9 cellular contexts compared by ENCODE assay signal in genomic region chr9:134698587-134699342, GRCh38. TPM values are rescaled to one million over a fixed set of nuclear protein-coding genes. Genes with fewer than 3 reads are reported as not detected.
DNase-seq lines count a peak whose midpoint lies in the region; ATAC-seq, FAIRE-seq and TF ChIP-seq lines count a peak whose summit lies in the region.
"Had no signal": no experiment of that assay in that cellular context is flagged by ENCODE, and none has a peak within 500 bp of the region (broad histone marks: within the 10 kb centered on the region; RNA-seq: fewer than 3 reads in every experiment).

No MANE protein-coding gene starts in this region.

- TF ChIP-seq CTCF in DND-41 (IDR thresholded peaks at IDR 0.05; ENCODE audit: borderline replicate concordance, extremely low read depth, low read length, poor library complexity, severe bottlenecking) (peak; percentile 85), breast epithelium (IDR thresholded peaks at IDR 0.05) (peak; percentile 42 to 80 (median 79)), kidney (IDR thresholded peaks at IDR 0.05; ENCODE audit: borderline replicate concordance, extremely low read depth, insufficient read depth) (peak; percentile 93)

- peak; percentile 72 for ATAC-seq in DND-41 (ENCODE audit: insufficient read depth, low read depth)
- ATAC-seq in GM21825 (IDR thresholded peaks at IDR 0.05; ENCODE audit: unreplicated experiment): no peak
- ATAC-seq in GM21723 (IDR thresholded peaks at IDR 0.05; ENCODE audit: unreplicated experiment): no peak

- H3K4me2 ChIP-seq in DND-41 (ENCODE audit: insufficient read depth, low read length): no peak overlapping the region

- no peak overlapping the region for H3K27ac ChIP-seq in DND-41 (ENCODE audit: low read length)
- H3K27ac ChIP-seq in breast epithelium: no peak overlapping the region
- no peak overlapping the region for H3K27ac ChIP-seq in kidney (ENCODE audit: low read depth in 2 of 2, low read length in 2 of 2)

- H3K4me1 ChIP-seq in DND-41 (ENCODE audit: insufficient read depth, low read length): no peaks in the 10 kb centered on the region
- no peaks in the 10 kb centered on the region for H3K4me1 ChIP-seq in breast epithelium
- no peaks in the 10 kb centered on the region for H3K4me1 ChIP-seq in kidney (ENCODE audit: control insufficient read depth in 1 of 2, insufficient read depth in 1 of 2, low read depth in 1 of 2, low read length in 2 of 2)

- FAIRE-seq in kidney (lab: Jason Lieb, UNC): no peak
- FAIRE-seq: TTC549 had no signal

- DNase-seq in DND-41 (peak; percentile 54), KG1 (lab: John Stamatoyannopoulos, UW) (peak; percentile 16), SKM-1 (lab: John Stamatoyannopoulos, UW; ENCODE audit: unreplicated experiment) (peak; percentile 47), breast epithelium (ENCODE audit: low spot score in 2 of 2) (peak; percentile 22 to 69), kidney (no peak)
- DNase-seq in stimulated activated CD4-positive, alpha-beta T cell treated with anti-CD3 and anti-CD28 coated beads, Interleukin-2, amount 100 ng/mL, for 24 hours: peak; percentile 57 to 71

- H3K9ac ChIP-seq in DND-41 (ENCODE audit: low read depth, low read length) (no peak overlapping the region), kidney (ENCODE audit: low read length in 2 of 2) (no peak overlapping the region)

- no peaks in the 10 kb centered on the region for H3K27me3 ChIP-seq in DND-41 (ENCODE audit: insufficient read depth, low read length, poor library complexity)
- no peaks in the 10 kb centered on the region for H3K27me3 ChIP-seq in breast epithelium

- H2AFZ ChIP-seq in DND-41 (ENCODE audit: low read depth, low read length): no peak overlapping the region

- no peak for TF ChIP-seq POLR2A in breast epithelium (IDR thresholded peaks at IDR 0.05)

- intact Hi-C loops in breast epithelium (cut with DNase I; ENCODE audit: low total_unique reads): loop anchor here (2.0 kb wide), 1 partner anchor 46 kb away; no protein-coding TSS in a partner anchor
- intact Hi-C loops in kidney (cut with DNase I): no loop called here

- no peak overlapping the region for H3K4me3 ChIP-seq in DND-41 (ENCODE audit: low read depth in 1 of 2, low read length in 2 of 2)
- H3K4me3 ChIP-seq in breast epithelium: no peak overlapping the region
- no peak overlapping the region for H3K4me3 ChIP-seq in kidney (ENCODE audit: low read length in 2 of 2)

- no peaks in the 10 kb centered on the region for H3K9me3 ChIP-seq in DND-41 (ENCODE audit: insufficient read depth, low read length, severe bottlenecking)
- no peaks in the 10 kb centered on the region for H3K9me3 ChIP-seq in breast epithelium
- no peaks in the 10 kb centered on the region for H3K9me3 ChIP-seq in kidney (ENCODE audit: control insufficient read depth in 1 of 2, low read length in 2 of 2)

- no peaks in the 10 kb centered on the region for H3K36me3 ChIP-seq in DND-41 (ENCODE audit: insufficient read depth, low read length)
- H3K36me3 ChIP-seq in breast epithelium: no peaks in the 10 kb centered on the region
- H3K36me3 ChIP-seq in kidney (ENCODE audit: control insufficient read depth in 1 of 2, insufficient read depth in 2 of 2, low read length in 2 of 2): no peaks in the 10 kb centered on the region

- no peaks in the 10 kb centered on the region for H3K79me2 ChIP-seq in DND-41 (ENCODE audit: insufficient read depth, low read length)

- no peaks in the 10 kb centered on the region; the same call in 1 of the 2 replicates for H4K20me1 ChIP-seq in DND-41 (ENCODE audit: insufficient read depth, low read length)

RNA-seq across cellular contexts. Expression of gene COL5A1, which starts 57.2 kb away (rescaled TPM):
- 10 to 100 TPM; 12.1 to 17.0 (median 15.4) TPM for total RNA-seq in breast epithelium
- total RNA-seq in kidney: 23.8 TPM
- polyA plus RNA-seq in kidney (ENCODE audit: insufficient read depth, low read depth, low replicate concordance): 2.4 TPM
